1 cellular context compared by ENCODE assay signal in the genomic region with DNA sequence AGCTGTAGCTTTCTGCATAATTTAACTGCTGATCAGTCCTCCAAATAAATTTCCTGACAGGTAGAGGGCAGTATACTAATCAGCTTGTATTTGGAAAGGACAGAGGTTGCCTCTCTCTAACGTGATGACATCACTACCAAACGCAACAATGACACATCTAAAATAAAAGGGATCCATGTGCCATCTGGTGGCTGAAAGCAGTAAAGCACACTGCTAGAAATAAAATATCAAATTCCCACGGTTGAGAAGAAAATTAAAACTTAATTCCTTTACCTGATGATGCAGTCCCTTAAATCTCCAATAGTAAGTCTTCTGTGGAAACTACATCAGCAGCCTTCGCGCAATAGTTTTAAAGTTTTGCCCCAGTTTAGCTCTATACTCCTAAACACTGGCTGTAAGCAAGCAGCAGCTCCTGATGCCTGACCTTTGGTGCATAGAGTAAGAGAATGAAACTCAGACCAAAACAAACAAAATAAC.
A peak's percentile ranks its signal among the peaks of the same experiment; 100 is the strongest.
TF ChIP-seq lines count a peak whose summit lies in the region.

No MANE protein-coding gene starts in this region.

TF ChIP-seq in HEK293, 187 proteins besides CTCF, POLR2A, EP300 and RAD21 (continued from another document and continues in another):
- TF ChIP-seq ZNF248 (tag by site-specific recombination; IDR thresholded peaks at IDR 0.05) = no peak
- peak; percentile 99 for TF ChIP-seq ZNF629 (tag by site-specific recombination; IDR thresholded peaks at IDR 0.05)
- no peak for TF ChIP-seq ZNF138 (tag by site-specific recombination; IDR thresholded peaks at IDR 0.05; ENCODE audit: borderline replicate concordance)
- no peak for TF ChIP-seq ZNF266 (tag by site-specific recombination; IDR thresholded peaks at IDR 0.05; ENCODE audit: low read depth)
- TF ChIP-seq ZNF391 (tag by site-specific recombination; IDR thresholded peaks at IDR 0.05; ENCODE audit: borderline replicate concordance, low read depth) = no peak
- TF ChIP-seq, protein P1, sequence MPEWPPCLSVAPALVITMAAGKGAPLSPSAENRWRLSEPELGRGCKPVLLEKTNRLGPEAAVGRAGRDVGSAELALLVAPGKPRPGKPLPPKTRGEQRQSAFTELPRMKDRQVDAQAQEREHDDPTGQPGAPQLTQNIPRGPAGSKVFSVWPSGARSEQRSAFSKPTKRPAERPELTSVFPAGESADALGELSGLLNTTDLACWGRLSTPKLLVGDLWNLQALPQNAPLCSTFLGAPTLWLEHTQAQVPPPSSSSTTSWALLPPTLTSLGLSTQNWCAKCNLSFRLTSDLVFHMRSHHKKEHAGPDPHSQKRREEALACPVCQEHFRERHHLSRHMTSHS (tag by site-specific recombination; IDR thresholded peaks at IDR 0.05) = no peak
- TF ChIP-seq ZNF174 (tag by site-specific recombination; IDR thresholded peaks at IDR 0.05) = peak; percentile 92; the same call in 1 of the 2 replicates
- TF ChIP-seq ZNF112 (tag by site-specific recombination; IDR thresholded peaks at IDR 0.05) = no peak
- TF ChIP-seq ZNF76 (tag by site-specific recombination; IDR thresholded peaks at IDR 0.05; ENCODE audit: borderline replicate concordance, low read depth) = no peak
- no peak for TF ChIP-seq ZNF791 (tag by site-specific recombination; IDR thresholded peaks at IDR 0.05)
- TF ChIP-seq ZNF548 (tag by site-specific recombination; IDR thresholded peaks at IDR 0.05) = no peak
- no peak for TF ChIP-seq ZFHX2 (tag by site-specific recombination; conservative IDR thresholded peaks at IDR 0.05)
- no peak for TF ChIP-seq ZBTB11 (tag by site-specific recombination; conservative IDR thresholded peaks at IDR 0.05; ENCODE audit: low read depth)
- no peak for TF ChIP-seq ZNF529 (tag by site-specific recombination; IDR thresholded peaks at IDR 0.05; ENCODE audit: insufficient replicate concordance)
- TF ChIP-seq ZNF521 (tag by site-specific recombination; IDR thresholded peaks at IDR 0.05) = no peak
- TF ChIP-seq FEZF1 (tag by site-specific recombination; IDR thresholded peaks at IDR 0.05) = no peak
- TF ChIP-seq ZSCAN5A (tag by site-specific recombination; IDR thresholded peaks at IDR 0.05) = no peak
- TF ChIP-seq ZNF660 (tag by site-specific recombination; IDR thresholded peaks at IDR 0.05) = peak; percentile 98
- TF ChIP-seq ZNF664 (tag by site-specific recombination; IDR thresholded peaks at IDR 0.05) = 0 out of 2 replicates have a peak, but pooled peaks have one; percentile 14
- peak; percentile 59 for TF ChIP-seq SCRT2 (tag by site-specific recombination; IDR thresholded peaks at IDR 0.05)
- TF ChIP-seq ZNF114 (tag by site-specific recombination; IDR thresholded peaks at IDR 0.05) = no peak
- no peak for TF ChIP-seq KLF1 (tag by site-specific recombination; IDR thresholded peaks at IDR 0.05)
- TF ChIP-seq EGR2 (tag by site-specific recombination; IDR thresholded peaks at IDR 0.05; ENCODE audit: low read depth) = no peak
- TF ChIP-seq ZBTB6 (tag by site-specific recombination; IDR thresholded peaks at IDR 0.05) = no peak
- no peak for TF ChIP-seq ZNF837 (tag by site-specific recombination; IDR thresholded peaks at IDR 0.05)
- TF ChIP-seq ZNF140 (tag by site-specific recombination; IDR thresholded peaks at IDR 0.05) = no peak
- no peak for TF ChIP-seq ZNF335 (tag by site-specific recombination; conservative IDR thresholded peaks at IDR 0.05)
- TF ChIP-seq ZNF768 (tag by site-specific recombination; IDR thresholded peaks at IDR 0.05) = no peak
- TF ChIP-seq ELK4 (IDR thresholded peaks at IDR 0.05; ENCODE audit: borderline replicate concordance, low read depth, low read length) = no peak
- TF ChIP-seq ZNF843 (tag by site-specific recombination; IDR thresholded peaks at IDR 0.05) = no peak
- peak; percentile 51 for TF ChIP-seq ZBTB17 (tag by site-specific recombination; IDR thresholded peaks at IDR 0.05)
- no peak for TF ChIP-seq ZNF707 (tag by site-specific recombination; IDR thresholded peaks at IDR 0.05)
- no peak for TF ChIP-seq REPIN1 (tag by site-specific recombination; IDR thresholded peaks at IDR 0.05; ENCODE audit: low read depth)
- TF ChIP-seq ZNF350 (tag by site-specific recombination; IDR thresholded peaks at IDR 0.05) = peak; percentile 65; the same call in 1 of the 2 replicates
- no peak for TF ChIP-seq ZNF514 (tag by site-specific recombination; IDR thresholded peaks at IDR 0.05)
- no peak for TF ChIP-seq ZBTB7A (tag by site-specific recombination; IDR thresholded peaks at IDR 0.05; ENCODE audit: low read depth)
- no peak for TF ChIP-seq ZBTB10 (tag by site-specific recombination; IDR thresholded peaks at IDR 0.05)
- TF ChIP-seq, protein P2, sequence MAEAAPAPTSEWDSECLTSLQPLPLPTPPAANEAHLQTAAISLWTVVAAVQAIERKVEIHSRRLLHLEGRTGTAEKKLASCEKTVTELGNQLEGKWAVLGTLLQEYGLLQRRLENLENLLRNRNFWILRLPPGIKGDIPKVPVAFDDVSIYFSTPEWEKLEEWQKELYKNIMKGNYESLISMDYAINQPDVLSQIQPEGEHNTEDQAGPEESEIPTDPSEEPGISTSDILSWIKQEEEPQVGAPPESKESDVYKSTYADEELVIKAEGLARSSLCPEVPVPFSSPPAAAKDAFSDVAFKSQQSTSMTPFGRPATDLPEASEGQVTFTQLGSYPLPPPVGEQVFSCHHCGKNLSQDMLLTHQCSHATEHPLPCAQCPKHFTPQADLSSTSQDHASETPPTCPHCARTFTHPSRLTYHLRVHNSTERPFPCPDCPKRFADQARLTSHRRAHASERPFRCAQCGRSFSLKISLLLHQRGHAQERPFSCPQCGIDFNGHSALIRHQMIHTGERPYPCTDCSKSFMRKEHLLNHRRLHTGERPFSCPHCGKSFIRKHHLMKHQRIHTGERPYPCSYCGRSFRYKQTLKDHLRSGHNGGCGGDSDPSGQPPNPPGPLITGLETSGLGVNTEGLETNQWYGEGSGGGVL (tag by site-specific recombination; IDR thresholded peaks at IDR 0.05) = no peak
- TF ChIP-seq YY2 (tag by site-specific recombination; IDR thresholded peaks at IDR 0.05) = 0 out of 2 replicates have a peak, but pooled peaks have one; percentile 23
- TF ChIP-seq ZNF704 (tag by site-specific recombination; IDR thresholded peaks at IDR 0.05) = no peak
- no peak for TF ChIP-seq ZNF624 (tag by site-specific recombination; IDR thresholded peaks at IDR 0.05)
- no peak for TF ChIP-seq ZNF610 (tag by site-specific recombination; IDR thresholded peaks at IDR 0.05; ENCODE audit: borderline replicate concordance)
- TF ChIP-seq KLF10 (tag by site-specific recombination; IDR thresholded peaks at IDR 0.05) = peak; percentile 63; the same call in 1 of the 2 replicates
- no peak for TF ChIP-seq ZNF560 (tag by site-specific recombination; IDR thresholded peaks at IDR 0.05; ENCODE audit: borderline replicate concordance)
- TF ChIP-seq HOXA7 (CRISPR knock-in tag; IDR thresholded peaks at IDR 0.05; ENCODE audit: borderline replicate concordance) = no peak
- no peak for TF ChIP-seq ZNF37A (tag by site-specific recombination; IDR thresholded peaks at IDR 0.05)
- no peak for TF ChIP-seq ZNF366 (tag by site-specific recombination; conservative IDR thresholded peaks at IDR 0.05)
- no peak for TF ChIP-seq ZNF600 (tag by site-specific recombination; IDR thresholded peaks at IDR 0.05)
- TF ChIP-seq ZBTB20 (tag by site-specific recombination; IDR thresholded peaks at IDR 0.05) = no peak
